In genomic region chr2:230202430-230203109, GRCh38 we compare ENCODE assay signal across 1 cellular context.
TF ChIP-seq lines count a peak whose summit lies in the region.

No MANE protein-coding gene starts in this region.

TF ChIP-seq in GM12878, 131 proteins besides CTCF, POLR2A, EP300 and RAD21 (continued from another document):
- TF ChIP-seq CBX5 (IDR thresholded peaks at IDR 0.05; ENCODE audit: low read depth): peak; percentile 17; the same call in 1 of the 2 replicates
- TF ChIP-seq ATF2 (IDR thresholded peaks at IDR 0.05; ENCODE audit: low read length): peak; percentile 81
- TF ChIP-seq BMI1 (IDR thresholded peaks at IDR 0.05; ENCODE audit: borderline replicate concordance): 0 out of 2 replicates have a peak, but pooled peaks have one; percentile 33
- peak; percentile 86 for TF ChIP-seq JUNB (IDR thresholded peaks at IDR 0.05)
- peak; percentile 76 for TF ChIP-seq FOXM1 (IDR thresholded peaks at IDR 0.05; ENCODE audit: low read depth, low read length)
- peak; percentile 31; the same call in 1 of the 2 replicates for TF ChIP-seq PAX5 (IDR thresholded peaks at IDR 0.05; ENCODE audit: borderline replicate concordance, low read depth, low read length)
- no peak for TF ChIP-seq NR2C1 (IDR thresholded peaks at IDR 0.05)
- TF ChIP-seq BHLHE40 (IDR thresholded peaks at IDR 0.05; ENCODE audit: borderline replicate concordance in 1 of 2, low read depth in 2 of 2, low read length in 1 of 2): 0 out of 4 replicates have a peak, but pooled peaks of 1 of the 2 experiments have one; percentile 13
- TF ChIP-seq MTA2 (IDR thresholded peaks at IDR 0.05; ENCODE audit: low read depth): peak; percentile 65
- TF ChIP-seq NFIC (IDR thresholded peaks at IDR 0.05; ENCODE audit: low read depth, low read length): peak; percentile 91
- no peak for TF ChIP-seq MEF2B (IDR thresholded peaks at IDR 0.05; ENCODE audit: partially characterized antibody, poor library complexity, severe bottlenecking)
- no peak for TF ChIP-seq WRNIP1 (IDR thresholded peaks at IDR 0.05; ENCODE audit: borderline replicate concordance, low read depth, low read length)
- TF ChIP-seq SRF (IDR thresholded peaks at IDR 0.05; ENCODE audit: low read depth in 2 of 2, low read length in 2 of 2): 0 out of 4 replicates have a peak, but pooled peaks of 1 of the 2 experiments have one; percentile 16
- peak; percentile 57; the same call in 1 of the 2 replicates for TF ChIP-seq SMC3 (IDR thresholded peaks at IDR 0.05; ENCODE audit: borderline replicate concordance, low read length)
- TF ChIP-seq NR2F1 (conservative IDR thresholded peaks at IDR 0.05): peak; percentile 30; the same call in 1 of the 2 replicates
- TF ChIP-seq IKZF2 (IDR thresholded peaks at IDR 0.05): peak; percentile 8 to 34; a peak in 3 of 4 replicates
- peak; percentile 30; the same call in 1 of the 2 replicates for TF ChIP-seq YY1 (IDR thresholded peaks at IDR 0.05; ENCODE audit: low read depth, low read length)
- TF ChIP-seq SMARCA5 (IDR thresholded peaks at IDR 0.05): no peak
- peak; percentile 34 for TF ChIP-seq BCL11A (IDR thresholded peaks at IDR 0.05; ENCODE audit: low read depth, low read length)
- TF ChIP-seq CEBPB (IDR thresholded peaks at IDR 0.05; ENCODE audit: borderline replicate concordance in 1 of 2, low read depth in 2 of 2, low read length in 2 of 2): peak in 1 of 2 experiments; percentile 64; a peak in 1 of 4 replicates
- TF ChIP-seq FOS (IDR thresholded peaks at IDR 0.05; ENCODE audit: borderline replicate concordance, extremely low read depth, insufficient read length): no peak
- peak; percentile 60 for TF ChIP-seq DPF2 (IDR thresholded peaks at IDR 0.05)
- TF ChIP-seq FOXK2 (IDR thresholded peaks at IDR 0.05): no peak
- TF ChIP-seq RUNX3 (IDR thresholded peaks at IDR 0.05; ENCODE audit: low read length): peak; percentile 45; the same call in 1 of the 2 replicates
- TF ChIP-seq TCF12 (IDR thresholded peaks at IDR 0.05; ENCODE audit: low read depth, low read length): 0 out of 2 replicates have a peak, but pooled peaks have one; percentile 28
- TF ChIP-seq ELK1 (IDR thresholded peaks at IDR 0.05; ENCODE audit: low read depth, low read length): no peak
- 0 out of 2 replicates have a peak, but pooled peaks have one; percentile 11 for TF ChIP-seq RAD51 (IDR thresholded peaks at IDR 0.05)
- peak; percentile 85; the same call in 1 of the 2 replicates for TF ChIP-seq MTA3 (IDR thresholded peaks at IDR 0.05; ENCODE audit: borderline replicate concordance, low read length)
- TF ChIP-seq POLR2AphosphoS5 (IDR thresholded peaks at IDR 0.05; ENCODE audit: low read length): 0 out of 2 replicates have a peak, but pooled peaks have one; percentile 23
- peak; percentile 27; the same call in 1 of the 2 replicates for TF ChIP-seq ZNF217 (IDR thresholded peaks at IDR 0.05)
- TF ChIP-seq EED (IDR thresholded peaks at IDR 0.05; ENCODE audit: low read depth): peak; percentile 81
- no peak for TF ChIP-seq CHD4 (IDR thresholded peaks at IDR 0.05)
TF ChIP-seq in GM12878: peak in this region for 28.
